In genomic region chr2:56286936-56287335, GRCh38 we compare ENCODE assay signal across 17 cellular contexts.
A peak's percentile ranks its signal among the peaks of the same experiment; 100 is the strongest.
DNase-seq lines count a peak whose midpoint lies in the region; ATAC-seq and TF ChIP-seq lines count a peak whose summit lies in the region.
"Had no signal": no experiment of that assay in that cellular context is flagged by ENCODE, and none has a peak within 500 bp of the region (broad histone marks: within the 10 kb centered on the region; RNA-seq: fewer than 3 reads in every experiment).

No MANE protein-coding gene starts in this region.

- peaks cover 5% of the 10 kb centered on the region for H3K36me3 Mint-ChIP-seq in mesothelial cell of epicardium
- H3K36me3 Mint-ChIP-seq in activated T-helper 17 cell treated with anti-CD3 and anti-CD28 coated beads, Interleukin-2, amount 50 U/mL, for 72 hours (ENCODE audit: low read depth), result no peaks in the 10 kb centered on the region
- H3K36me3 Mint-ChIP-seq: CD4-positive, alpha-beta memory T cell had no signal

- H3K27ac Mint-ChIP-seq in mesothelial cell of epicardium, result peak overlapping the region; percentile 51
- no peak overlapping the region for H3K27ac Mint-ChIP-seq in activated T-helper 17 cell treated with anti-CD3 and anti-CD28 coated beads, Interleukin-2, amount 50 U/mL, for 72 hours
- H3K27ac Mint-ChIP-seq: CD4-positive, alpha-beta memory T cell; IgD-negative memory B cell; T-helper 17 cell had no signal

- H3K9ac ChIP-seq in GM23248, result no peak overlapping the region

- H3K9me3 ChIP-seq in GM23248 (ENCODE audit: low read depth), result no peaks in the 10 kb centered on the region
- H3K9me3 ChIP-seq: BE2C had no signal

- H3K9me2 ChIP-seq in GM23248 (ENCODE audit: insufficient read depth), result no peaks in the 10 kb centered on the region

- no peaks in the 10 kb centered on the region for H3K27me3 Mint-ChIP-seq in mesothelial cell of epicardium (ENCODE audit: low read depth)
- no peaks in the 10 kb centered on the region for H3K27me3 Mint-ChIP-seq in activated T-helper 17 cell treated with anti-CD3 and anti-CD28 coated beads, Interleukin-2, amount 50 U/mL, for 72 hours
- H3K27me3 Mint-ChIP-seq: CD4-positive, alpha-beta memory T cell; IgD-negative memory B cell; T-helper 17 cell had no signal

- no peak overlapping the region for H3K4me2 ChIP-seq in GM23248 (ENCODE audit: unreplicated experiment)

- H3K36me3 ChIP-seq in GM23248 (ENCODE audit: low read depth), result no peaks in the 10 kb centered on the region
- H3K36me3 ChIP-seq: BE2C had no signal

- no peak overlapping the region for H3K4me3 Mint-ChIP-seq in mesothelial cell of epicardium
- H3K4me3 Mint-ChIP-seq in activated T-helper 17 cell treated with anti-CD3 and anti-CD28 coated beads, Interleukin-2, amount 50 U/mL, for 72 hours, result no peak overlapping the region
- H3K4me3 Mint-ChIP-seq: CD4-positive, alpha-beta memory T cell; IgD-negative memory B cell; T-helper 17 cell had no signal

- H4K20me1 ChIP-seq in GM23248 (ENCODE audit: insufficient read depth), result no peaks in the 10 kb centered on the region

- in situ Hi-C loops in GM23248 (cut with MboI), result no loop called here

- H3K9me3 Mint-ChIP-seq in mesothelial cell of epicardium, result peaks cover 16% of the 10 kb centered on the region
- peaks cover 9% of the 10 kb centered on the region for H3K9me3 Mint-ChIP-seq in activated T-helper 17 cell treated with anti-CD3 and anti-CD28 coated beads, Interleukin-2, amount 50 U/mL, for 72 hours

- ATAC-seq in activated T-helper 17 cell treated with anti-CD3 and anti-CD28 coated beads, Interleukin-2, amount 50 U/mL, for 72 hours (replicated peaks), result no peak
- ATAC-seq: Panc1, T-helper 17 cell had no signal

- DNase-seq in EL (peak; percentile 20), GM23248 (no peak), NCI-H226 (peak; percentile 24), mesothelial cell of epicardium (ENCODE audit: low spot score in 2 of 2, unreplicated experiment in 2 of 2) (no peak), GDM1 (lab: John Stamatoyannopoulos, UW) (no peak), NCI-H345 (lab: John Stamatoyannopoulos, UW) (no peak)
- no peak for DNase-seq in stimulated activated CD8-positive, alpha-beta memory T cell treated with anti-CD3 and anti-CD28 coated beads, Interleukin-4, amount 100 ng/mL, for 48 hours
- DNase-seq: BE2C; CD4-positive, alpha-beta memory T cell; NCI-H1092 treated with DMSO at 0.1 percent for 48 hours; NCI-H2029; NCI-H748 treated with DMSO at 0.1 percent for 48 hours; Right ventricle myocardium superior; T-helper 17 cell had no signal

- peaks cover 22% of the 10 kb centered on the region for H3K4me1 ChIP-seq in GM23248 (ENCODE audit: insufficient read depth)
- H3K4me1 ChIP-seq: BE2C had no signal

- H3K27me3 ChIP-seq in GM23248 (replicated peaks; ENCODE audit: insufficient read depth), result no peaks in the 10 kb centered on the region
- H3K27me3 ChIP-seq: BE2C had no signal

- H3F3A ChIP-seq in GM23248 (ENCODE audit: insufficient read depth), result no peaks in the 10 kb centered on the region

- WGBS in GM23248 (ENCODE audit: low coverage in 1 of 2, low lambda C conversion rate in 2 of 2, missing lambda C conversion rate in 2 of 2), 2 experiments, result 37 to 38% methylated on average over 2 of the region's 2 CpGs

- H3K4me3 ChIP-seq in GM23248, result no peak overlapping the region

- no peak for TF ChIP-seq CTCF in mesothelial cell of epicardium (IDR thresholded peaks at IDR 0.05; ENCODE audit: unreplicated experiment)

- H2AFZ ChIP-seq in GM23248, result peak overlapping the region; percentile 18; the same call in 1 of the 2 replicates

- peaks cover 12% of the 10 kb centered on the region for H3K4me1 Mint-ChIP-seq in mesothelial cell of epicardium
- no peaks in the 10 kb centered on the region for H3K4me1 Mint-ChIP-seq in activated T-helper 17 cell treated with anti-CD3 and anti-CD28 coated beads, Interleukin-2, amount 50 U/mL, for 72 hours
- H3K4me1 Mint-ChIP-seq: CD4-positive, alpha-beta memory T cell; IgD-negative memory B cell; T-helper 17 cell had no signal

- no peak overlapping the region for H3K27ac ChIP-seq in GM23248

- no peaks in the 10 kb centered on the region for H3K79me2 ChIP-seq in GM23248 (ENCODE audit: insufficient read depth)

Comparison
In these comparisons a context has a peak if more than half of its experiments do, and no peak if none do; other contexts are left out.
1. DNase-seq: peak in EL (single experiment) and NCI-H226 (single experiment); none in GM23248 (single experiment), mesothelial cell of epicardium (0 of 2), GDM1 (single experiment), NCI-H345 (single experiment) and stimulated activated CD8-positive, alpha-beta memory T cell treated with anti-CD3 and anti-CD28 coated beads, Interleukin-4, amount 100 ng/mL, for 48 hours (single experiment).